8 cellular contexts compared by ENCODE assay signal in the genomic region with DNA sequence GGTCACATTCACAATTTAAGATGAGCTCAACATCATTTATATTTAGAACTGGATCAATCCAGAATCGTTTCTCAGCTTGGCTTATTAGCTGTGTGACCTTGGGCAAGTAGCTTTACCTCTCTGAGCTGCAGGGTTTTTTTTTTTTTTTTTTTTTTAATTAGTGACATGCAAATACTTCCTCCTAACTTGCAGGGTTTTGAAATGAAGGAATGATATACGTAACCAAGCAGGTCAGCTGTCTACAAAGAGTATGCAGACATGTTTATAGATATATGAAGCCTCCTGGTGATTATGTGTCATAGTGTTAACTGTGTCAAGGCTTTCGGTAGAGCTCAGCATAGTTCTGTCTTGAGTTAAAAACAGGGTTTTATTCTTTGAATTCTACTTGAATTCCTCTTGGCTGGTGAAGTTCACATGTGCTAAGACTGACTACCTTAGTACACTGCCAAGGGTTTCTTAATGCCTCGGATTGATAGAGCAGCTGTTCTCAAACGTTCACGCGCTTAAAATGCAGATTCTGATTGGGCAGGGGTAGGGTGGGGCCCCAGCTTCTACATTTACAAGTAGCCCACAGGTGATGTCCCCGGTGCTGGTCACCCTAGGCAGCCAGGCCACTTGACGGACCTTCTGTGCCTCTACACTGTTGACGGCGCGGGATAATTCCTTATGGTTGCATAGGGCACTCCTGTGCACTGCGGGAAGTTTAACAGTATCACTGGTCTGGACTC. TPM values are rescaled to one million over a fixed set of nuclear protein-coding genes. Genes with fewer than 3 reads are reported as not detected.
DNase-seq lines count a peak whose midpoint lies in the region; ATAC-seq, FAIRE-seq and TF ChIP-seq lines count a peak whose summit lies in the region.

No MANE protein-coding gene starts in this region.

- H3K4me1 ChIP-seq in neuron (ENCODE audit: insufficient read depth, low read length) = no peaks in the 10 kb centered on the region

- CTCF ChIA-PET in RWPE1 (lab: Yijun Ruan, JAX) = interaction anchor here (0.6 to 0.7 kb wide), 2 partner anchors 14 to 102 kb away, joined by 3 read pairs; no protein-coding TSS in a partner anchor

- POLR2A ChIA-PET in RWPE1 (lab: Yijun Ruan, JAX; ENCODE audit: low non-redundant PET) = no interaction called here

- no peaks in the 10 kb centered on the region for H3K27me3 ChIP-seq in neuron (ENCODE audit: insufficient read depth, low read length)

- H3K27ac ChIP-seq in RWPE1 = peak overlapping the region; percentile 79

- no peak for TF ChIP-seq POLR2A in erythroblast (IDR thresholded peaks at IDR 0.05; ENCODE audit: low read length)

- no peak overlapping the region for H2AFZ ChIP-seq in neuron (ENCODE audit: low read depth, low read length)

- no peaks in the 10 kb centered on the region for H3K36me3 ChIP-seq in neuron (ENCODE audit: insufficient read depth, low read length)

- peak; percentile 2 for ATAC-seq in HG02970 (IDR thresholded peaks at IDR 0.05; ENCODE audit: low FRiP score, unreplicated experiment)

- H3K4me3 ChIP-seq in neuron (ENCODE audit: low read length) = peak overlapping the region; percentile 83

- no peak for TF ChIP-seq CTCF in RWPE1 (conservative IDR thresholded peaks at IDR 0.05; ENCODE audit: low read depth)

- peak; percentile 76 for FAIRE-seq in GM18507 (lab: Jason Lieb, UNC)

- DNase-seq in A172 (ENCODE audit: low spot score) (peak; percentile 2), GM18507 (ENCODE audit: extremely low spot score, insufficient read length, low read depth) (no peak), RWPE1 (ENCODE audit: low spot score) (no peak), erythroblast (lab: John Stamatoyannopoulos, UW) (peak; percentile 53 to 61), NCI-H2196 (lab: John Stamatoyannopoulos, UW; ENCODE audit: unreplicated experiment) (no peak), NCI-H1092 (lab: John Stamatoyannopoulos, UW) (no peak)

- no peaks in the 10 kb centered on the region for H3K9me3 ChIP-seq in neuron (ENCODE audit: low read length)

RNA-seq across cellular contexts. Expression of gene STS, which starts 0.6 kb away (rescaled TPM):
- 1.9 and 2.3 TPM in 2 replicates for total RNA-seq in A172 (2014; rRNA removed; shearing (Covaris generic))

RNA-seq across cellular contexts. Expression of gene PUDP, which starts 1.1 kb away (rescaled TPM):
- total RNA-seq in A172 (2014; rRNA removed; shearing (Covaris generic)) = 12.1 and 12.4 TPM in 2 replicates

Comparison
In these comparisons a context has a peak if more than half of its experiments do, and no peak if none do; other contexts are left out.
1. DNase-seq: peak in A172 (single experiment) and erythroblast (2 of 2); none in GM18507 (single experiment), RWPE1 (single experiment), NCI-H2196 (single experiment) and NCI-H1092 (single experiment).